Comparison of ENCODE assay signal across 1 cellular context in genomic region chr3:5019411-5020261, GRCh38.
TF ChIP-seq lines count a peak whose summit lies in the region.

No MANE protein-coding gene starts in this region.

TF ChIP-seq in K562, 482 proteins besides CTCF, POLR2A, EP300 and RAD21 (continued from another document and continues in another):
- TF ChIP-seq CUX1 (CRISPR knock-in tag; IDR thresholded peaks at IDR 0.05) (peak; percentile 89), C11orf30 (IDR thresholded peaks at IDR 0.05; ENCODE audit: low read depth) (no peak), MITF (IDR thresholded peaks at IDR 0.05) (no peak), GTF3C2 (IDR thresholded peaks at IDR 0.05; ENCODE audit: borderline replicate concordance, extremely low read depth, insufficient read length) (no peak), ZBTB2 (IDR thresholded peaks at IDR 0.05) (peak; percentile 67; the same call in 1 of the 2 replicates), PYGO2 (tag; IDR thresholded peaks at IDR 0.05) (no peak), POLR2AphosphoS5 (IDR thresholded peaks at IDR 0.05; ENCODE audit: control insufficient read depth, insufficient read depth, low read depth, low read length) (peak; percentile 65; the same call in 1 of the 2 replicates), ZBTB11 (CRISPR knock-in tag; IDR thresholded peaks at IDR 0.05) (peak in 1 of 3 experiments; percentile 58; a peak in 1 of 6 replicates), ATF2 (CRISPR knock-in tag; IDR thresholded peaks at IDR 0.05) (no peak), HNRNPH1 (optimal IDR thresholded peaks at IDR 0.05; ENCODE audit: low read depth, low read length) (no peak), ZBTB5 (IDR thresholded peaks at IDR 0.05) (no peak), IRF2 (CRISPR knock-in tag; IDR thresholded peaks at IDR 0.05) (no peak), GATAD2B (IDR thresholded peaks at IDR 0.05; ENCODE audit: borderline replicate concordance) (no peak), WHSC1 (IDR thresholded peaks at IDR 0.05; ENCODE audit: low read length) (no peak), POU5F1 (IDR thresholded peaks at IDR 0.05; ENCODE audit: borderline replicate concordance, low read depth, low read length, partially characterized antibody) (peak; percentile 29), TCF3 (CRISPR knock-in tag; IDR thresholded peaks at IDR 0.05) (peak; percentile 63), FIP1L1 (IDR thresholded peaks at IDR 0.05; ENCODE audit: low read depth, low read length, poor library complexity, severe bottlenecking) (no peak), IRF1 (CRISPR knock-in tag; IDR thresholded peaks at IDR 0.05; ENCODE audit: borderline replicate concordance) (no peak), BRCA1 (IDR thresholded peaks at IDR 0.05) (no peak), BRCA1 (CRISPR knock-in tag; IDR thresholded peaks at IDR 0.05) (no peak), NFE2L1 (tag; IDR thresholded peaks at IDR 0.05; ENCODE audit: borderline replicate concordance, low read depth) (no peak), FUS (optimal IDR thresholded peaks at IDR 0.05; ENCODE audit: low read depth, low read length) (no peak), GABPB2 (CRISPR knock-in tag; conservative IDR thresholded peaks at IDR 0.05) (no peak), ZNF41 (CRISPR knock-in tag; conservative IDR thresholded peaks at IDR 0.05) (no peak), CREB1 (IDR thresholded peaks at IDR 0.05) (0 out of 2 replicates have a peak, but pooled peaks have one; percentile 40), CREB1 (CRISPR knock-in tag; IDR thresholded peaks at IDR 0.05) (no peak), KDM2B (CRISPR knock-in tag; IDR thresholded peaks at IDR 0.05) (no peak), THAP12 (CRISPR knock-in tag; IDR thresholded peaks at IDR 0.05) (no peak), PRPF4 (IDR thresholded peaks at IDR 0.05; ENCODE audit: insufficient read depth, low read depth, low read length, poor library complexity, severe bottlenecking) (no peak), CCNT2 (IDR thresholded peaks at IDR 0.05; ENCODE audit: borderline replicate concordance, extremely low read depth, insufficient read length, low read depth, low read length) (peak; percentile 24), RNF2 (IDR thresholded peaks at IDR 0.05) (0 out of 2 replicates have a peak, but pooled peaks have one; percentile 54), NRF1 (conservative IDR thresholded peaks at IDR 0.05 in 1 of 2, IDR thresholded peaks at IDR 0.05 in 1 of 2) (peak; percentile 48 to 49; a peak in 2 of 4 replicates), MYNN (IDR thresholded peaks at IDR 0.05) (0 out of 2 replicates have a peak, but pooled peaks have one; percentile 33), MYNN (CRISPR knock-in tag; IDR thresholded peaks at IDR 0.05) (no peak)
